In the genomic region with DNA sequence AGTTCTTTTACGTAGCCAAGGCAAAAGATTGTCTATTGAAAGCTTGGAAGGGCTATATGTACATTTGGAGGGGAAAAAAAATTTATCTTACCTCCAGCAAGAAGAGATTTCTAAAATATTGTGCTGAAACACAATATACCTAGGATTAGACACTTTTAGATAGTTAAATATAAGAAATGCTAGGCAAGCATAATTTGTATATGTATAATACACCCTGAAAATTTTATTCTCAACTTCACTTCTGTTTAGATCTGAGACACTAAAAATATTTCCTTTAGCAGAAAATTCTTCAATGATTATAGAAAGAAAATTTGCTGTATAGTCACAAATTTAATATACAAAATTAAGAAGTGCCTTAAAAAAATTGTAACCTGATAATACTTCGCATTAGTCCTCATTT, we compare ENCODE assay signal across 9 cellular contexts.
"Had no signal": no experiment of that assay in that cellular context is flagged by ENCODE, and none has a peak within 500 bp of the region (broad histone marks: within the 10 kb centered on the region; RNA-seq: fewer than 3 reads in every experiment).

No MANE protein-coding gene starts in this region.

- ATAC-seq: GM23338 had no signal

- H3K4me2 ChIP-seq: GM23338, KMS-11 had no signal

- DNase-seq: H9, HCEC 1CT, Karpas-422, KBM-7 had no signal

- H3K9me3 Mint-ChIP-seq: GM23338, H9 had no signal

- H3K4me3 Mint-ChIP-seq: GM23338, H9 had no signal

- FAIRE-seq: H1, H54, HTR-8/SVneo had no signal

- H3K9ac ChIP-seq: KMS-11 had no signal

- H3K4me3 ChIP-seq: GM23338 had no signal

- H3K27ac ChIP-seq: KMS-11 had no signal

- H2AFZ ChIP-seq: GM23338 had no signal

- H3K27ac Mint-ChIP-seq: GM23338, H9 had no signal
